ENCODE assay signal across 8 cellular contexts in genomic region chr14:23988610-23989363, GRCh38. TPM values are rescaled to one million over a fixed set of nuclear protein-coding genes. Genes with fewer than 3 reads are reported as not detected.
DNase-seq lines count a peak whose midpoint lies in the region; ATAC-seq, FAIRE-seq and TF ChIP-seq lines count a peak whose summit lies in the region.
"Not testable (repeated sequence)": the region's sequence is repeated elsewhere in the genome, so short reads cannot be mapped to it uniquely, and the experiment has no call there.

DHRS4L2 (plus strand) TSS chr14:23988929; CDS start chr14:23988948, 19 bp downstream.

- DNase-seq in GM18507 (ENCODE audit: extremely low spot score, insufficient read length, low read depth) (peak; percentile 35), NAMALWA (ENCODE audit: low spot score) (peak; percentile 65), activated B cell treated with CpG ODN at 0.5 μM for 24 hours (peak; percentile 65), brain microvascular endothelial cell (peak; percentile 31), gastrocnemius medialis (peak; percentile 64 to 79), uterus (peak; percentile 76 to 87)

- CTCF ChIA-PET in activated B cell treated with CpG ODN at 0.5 μM for 24 hours (lab: Charles Lee) = interaction anchor here (1.0 kb wide), 1 partner anchor 28 kb away, joined by 3 read pairs; no protein-coding TSS in a partner anchor

- FAIRE-seq in GM18507 (lab: Jason Lieb, UNC) = peak; percentile 52

- POLR2A ChIA-PET in activated B cell treated with CpG ODN at 0.5 μM for 24 hours (lab: Charles Lee) = interaction anchor here (0.8 to 1.5 kb wide), 3 partner anchors 104 to 173 kb away, joined by 3 to 5 read pairs (median 3); partner anchors contain the start of genes DCAF11 and NRL

- not testable (repeated sequence) for H3K27me3 ChIP-seq in brain microvascular endothelial cell (replicated peaks); iPS-15b (ENCODE audit: control insufficient read depth, insufficient read depth, low read length); gastrocnemius medialis; uterus

- peak within 1 kb of the TSS; percentile 78 for H3K4me3 Mint-ChIP-seq in activated B cell treated with CpG ODN at 0.5 μM for 24 hours

- H3K4me3 ChIP-seq in brain microvascular endothelial cell (ENCODE audit: low read depth, low read length) (peak within 1 kb of the TSS; percentile 34), iPS-15b (ENCODE audit: low read depth, low read length) (peak within 1 kb of the TSS; percentile 43), gastrocnemius medialis (peak within 1 kb of the TSS in 3 of 4 donors; percentile 36 to 62 (median 50)), uterus (peak within 1 kb of the TSS; percentile 30 to 42)

- TF ChIP-seq POLR2A in gastrocnemius medialis (IDR thresholded peaks at IDR 0.05) = peak; percentile 74 to 80
- TF ChIP-seq POLR2A in uterus (IDR thresholded peaks at IDR 0.05) = peak in 1 of 2 donors; percentile 26

- in situ Hi-C loops in brain microvascular endothelial cell (cut with HindIII; ENCODE audit: low pct_ligation_motif_present, low sequenced_read_pairs) = not testable (repeated sequence)
- in situ Hi-C loops in gastrocnemius medialis (cut with MboI; ENCODE audit: low sequenced_read_pairs in 4 of 4) = loop anchor here in 2 of 4 donors (10.0 kb wide), 1 partner anchor 46 kb away; no protein-coding TSS in a partner anchor

- H3K36me3 Mint-ChIP-seq in activated B cell treated with CpG ODN at 0.5 μM for 24 hours (ENCODE audit: low read depth) = not testable (repeated sequence)

- H3K27me3 Mint-ChIP-seq in activated B cell treated with CpG ODN at 0.5 μM for 24 hours = not testable (repeated sequence)

- not testable (repeated sequence) for H3K27ac ChIP-seq in brain microvascular endothelial cell
- peak within 1 kb of the TSS; percentile 84 to 93 (median 90) for H3K27ac ChIP-seq in gastrocnemius medialis
- H3K27ac ChIP-seq in uterus = peak within 1 kb of the TSS; percentile 52 to 75

- not testable (repeated sequence) for H3K36me3 ChIP-seq in brain microvascular endothelial cell (replicated peaks); iPS-15b (ENCODE audit: control insufficient read depth, insufficient read depth, low read length); gastrocnemius medialis; uterus

- H3K9ac ChIP-seq in iPS-15b (ENCODE audit: low read depth, low read length) = not testable (repeated sequence)

- not testable (repeated sequence) for H3K9me3 ChIP-seq in iPS-15b (ENCODE audit: control insufficient read depth, insufficient read depth, low read length); gastrocnemius medialis; uterus

- not testable (repeated sequence) for H3K9me3 Mint-ChIP-seq in activated B cell treated with CpG ODN at 0.5 μM for 24 hours

- peak; percentile 95 for ATAC-seq in HG02798 (IDR thresholded peaks at IDR 0.05; ENCODE audit: poor library complexity, unreplicated experiment)
- peak; percentile 96 for ATAC-seq in activated B cell treated with CpG ODN at 0.5 μM for 24 hours (ENCODE audit: low read depth)
- peak; percentile 38 to 70 for ATAC-seq in gastrocnemius medialis

- intact Hi-C loops in activated B cell treated with CpG ODN at 0.5 μM for 24 hours (cut with micrococcal nuclease) = loop anchor here (5.0 kb wide), 1 partner anchor 49 kb away; no protein-coding TSS in a partner anchor
- intact Hi-C loops in gastrocnemius medialis (cut with DNase I; ENCODE audit: low total_unique reads); uterus (cut with DNase I; ENCODE audit: low total_unique reads): not testable (repeated sequence)

- peak within 1 kb of the TSS; percentile 65 for H3K27ac Mint-ChIP-seq in activated B cell treated with CpG ODN at 0.5 μM for 24 hours

- peaks cover 16% of the 10 kb centered on the region for H3K4me1 Mint-ChIP-seq in activated B cell treated with CpG ODN at 0.5 μM for 24 hours

- not testable (repeated sequence) for TF ChIP-seq CTCF in activated B cell treated with CpG ODN at 0.5 μM for 24 hours (IDR thresholded peaks at IDR 0.05); brain microvascular endothelial cell (IDR thresholded peaks at IDR 0.05; ENCODE audit: low read depth, low read length, missing control alignments); gastrocnemius medialis (IDR thresholded peaks at IDR 0.05 in 4 of 5, conservative IDR thresholded peaks at IDR 0.05 in 1 of 5); uterus (IDR thresholded peaks at IDR 0.05)

- not testable (repeated sequence) for H3K4me1 ChIP-seq in iPS-15b (ENCODE audit: control insufficient read depth, insufficient read depth, low read length); uterus
- H3K4me1 ChIP-seq in gastrocnemius medialis = peaks cover 19 to 22% of the 10 kb centered on the region in 2 donors

RNA-seq across cellular contexts. Expression of gene DHRS4L2, which starts in this region (rescaled TPM):
- total RNA-seq in activated B cell treated with CpG ODN at 0.5 μM for 24 hours = 12.7 and 17.9 TPM in 2 replicates
- total RNA-seq in gastrocnemius medialis = 10 to 100 TPM; 12.1 to 40.2 (median 25.0) TPM
- total RNA-seq in uterus = 10 to 100 TPM in 2 of 4 donors, 1 to 10 TPM in 1, under 1 TPM in 1; 0.88 to 17.2 (median 8.6) TPM

Comparison
In these comparisons a context has a peak if more than half of its experiments do, and no peak if none do; other contexts are left out.
1. DNase-seq: peak in every context shown above with its lines; median percentile 82 in uterus; 72 in gastrocnemius medialis; 65 in NAMALWA; 65 in activated B cell treated with CpG ODN at 0.5 μM for 24 hours; 35 in GM18507; 31 in brain microvascular endothelial cell.